Comparison of ENCODE assay signal across 23 cellular contexts in genomic region chr4:156021298-156021697, GRCh38.
"Had no signal": no experiment of that assay in that cellular context is flagged by ENCODE, and none has a peak within 500 bp of the region (broad histone marks: within the 10 kb centered on the region; RNA-seq: fewer than 3 reads in every experiment).

No MANE protein-coding gene starts in this region.

- H3K4me1 Mint-ChIP-seq: activated CD4-positive, alpha-beta T cell treated with anti-CD3 and anti-CD28 coated beads for 36 hours; immature natural killer cell; memory B cell; naive B cell had no signal

- H3K27ac Mint-ChIP-seq: activated CD4-positive, alpha-beta T cell treated with anti-CD3 and anti-CD28 coated beads for 36 hours; activated naive CD4-positive, alpha-beta T cell treated with anti-CD3 and anti-CD28 coated beads, Interleukin-2, amount 50 U/mL, for 72 hours; activated T-helper 1 cell treated with anti-CD3 and anti-CD28 coated beads, Interleukin-12 subunit alpha, Interleukin-12 subunit beta, Interleukin-2, Interleukin-4 antibody, amounts not matched to agents 30 ng/mL and 10 ng/mL and 1 ng/mL, durations not matched to agents 14 hours and 24 hours and 36 hours; immature natural killer cell; memory B cell; naive B cell had no signal

- H3K9me3 Mint-ChIP-seq: activated naive CD4-positive, alpha-beta T cell treated with anti-CD3 and anti-CD28 coated beads, Interleukin-2, amount 50 U/mL, for 72 hours; activated T-helper 1 cell treated with anti-CD3 and anti-CD28 coated beads, Interleukin-12 subunit alpha, Interleukin-12 subunit beta, Interleukin-2, Interleukin-4 antibody, amounts not matched to agents 30 ng/mL and 10 ng/mL and 1 ng/mL, durations not matched to agents 14 hours and 24 hours and 36 hours; memory B cell; naive B cell; neural crest cell; WTC11 had no signal

- H3K36me3 ChIP-seq: adrenal gland, heart right ventricle, tibial nerve had no signal

- ATAC-seq: activated CD4-positive, alpha-beta T cell treated with anti-CD3 and anti-CD28 coated beads for 36 hours; activated naive CD4-positive, alpha-beta T cell treated with anti-CD3 and anti-CD28 coated beads, Interleukin-2, amount 50 U/mL, for 72 hours; esophagus mucosa; heart right ventricle; left ventricle myocardium superior; mucosa of descending colon; psoas muscle; right cardiac atrium; stimulated activated naive CD8-positive, alpha-beta T cell treated with anti-CD3 and anti-CD28 coated beads, Interleukin-15, Interleukin-2, amounts not matched to agents 100 U/mL and 50 U/mL, for 24 hours; WTC11 had no signal

- H3K4me3 ChIP-seq: adrenal gland, heart right ventricle, mucosa of descending colon, psoas muscle, tibial nerve had no signal

- DNase-seq: activated CD4-positive, alpha-beta T cell treated with anti-CD3 and anti-CD28 coated beads for 36 hours; activated CD4-positive, alpha-beta T cell treated with anti-CD3 and anti-CD28 coated beads, Interleukin-2, amount 50 U/mL, for 48 hours; activated gamma-delta T cell treated with Interleukin-2 at 50 U/mL for 16 hours; activated T-cell treated with anti-CD3 and anti-CD28 coated beads for 4 hours; adrenal gland; effector CD4-positive, alpha-beta T cell; heart right ventricle; immature natural killer cell; left ventricle myocardium superior; mucosa of descending colon; naive B cell; psoas muscle; right cardiac atrium; stimulated activated naive CD8-positive, alpha-beta T cell treated with anti-CD3 and anti-CD28 coated beads, Interleukin-15, Interleukin-2, amounts not matched to agents 100 U/mL and 50 U/mL, for 24 hours; substantia nigra; T-helper 2 cell had no signal

- H3K36me3 Mint-ChIP-seq: activated naive CD4-positive, alpha-beta T cell treated with anti-CD3 and anti-CD28 coated beads, Interleukin-2, amount 50 U/mL, for 72 hours; immature natural killer cell; memory B cell; naive B cell; WTC11 had no signal

- H3K27ac ChIP-seq: adrenal gland, heart right ventricle, psoas muscle, tibial nerve had no signal

- H3K27me3 ChIP-seq: adrenal gland, heart right ventricle, tibial nerve had no signal

- H3K27me3 Mint-ChIP-seq: activated CD4-positive, alpha-beta T cell treated with anti-CD3 and anti-CD28 coated beads for 36 hours; memory B cell; naive B cell had no signal

- H3K4me1 ChIP-seq: adrenal gland, heart right ventricle, psoas muscle, tibial nerve had no signal

- H3K9me3 ChIP-seq: adrenal gland, heart right ventricle, mucosa of descending colon, psoas muscle, tibial nerve had no signal

- H3K4me3 Mint-ChIP-seq: activated CD4-positive, alpha-beta T cell treated with anti-CD3 and anti-CD28 coated beads for 36 hours; activated T-helper 1 cell treated with anti-CD3 and anti-CD28 coated beads, Interleukin-12 subunit alpha, Interleukin-12 subunit beta, Interleukin-2, Interleukin-4 antibody, amounts not matched to agents 30 ng/mL and 10 ng/mL and 1 ng/mL, durations not matched to agents 14 hours and 24 hours and 36 hours; immature natural killer cell; memory B cell; naive B cell; neural crest cell had no signal
